Comparison of ENCODE assay signal across 10 cellular contexts in the genomic region with DNA sequence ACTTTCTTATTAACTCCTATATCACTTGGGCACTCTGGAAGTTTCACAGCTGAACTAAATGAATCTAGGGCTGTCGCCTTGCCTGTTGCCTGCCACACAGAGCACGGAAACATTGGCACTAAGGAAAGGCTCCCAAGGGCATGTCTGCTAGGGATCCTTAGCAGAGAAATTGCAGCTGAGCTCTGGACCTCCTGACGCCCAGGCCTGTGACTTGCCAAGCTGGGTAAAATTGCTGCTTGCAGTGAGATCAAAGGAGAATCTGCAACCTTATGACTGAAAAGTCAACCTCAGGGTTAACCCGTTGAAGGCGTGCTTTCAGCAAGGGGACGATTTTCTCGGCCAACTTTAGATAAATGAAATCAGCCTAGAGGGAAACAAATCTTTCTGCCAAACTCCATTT.
DNase-seq lines count a peak whose midpoint lies in the region; ATAC-seq and TF ChIP-seq lines count a peak whose summit lies in the region.
"Had no signal": no experiment of that assay in that cellular context is flagged by ENCODE, and none has a peak within 500 bp of the region (broad histone marks: within the 10 kb centered on the region; RNA-seq: fewer than 3 reads in every experiment).

No MANE protein-coding gene starts in this region.

- peaks cover 12% of the 10 kb centered on the region for H3K9me3 Mint-ChIP-seq in activated T-helper 2 cell treated with anti-CD3 and anti-CD28 coated beads, Interferon-gamma antibody, Interleukin-2, Interleukin-4, amounts not matched to agents 10 μg/mL and 5 μg/mL and 100 μg/mL, durations not matched to agents 14 hours and 24 hours and 36 hours
- H3K9me3 Mint-ChIP-seq in nephron: peaks cover 1% of the 10 kb centered on the region
- H3K9me3 Mint-ChIP-seq: natural killer cell had no signal

- no peak overlapping the region for H3K27ac Mint-ChIP-seq in activated T-helper 2 cell treated with anti-CD3 and anti-CD28 coated beads, Interferon-gamma antibody, Interleukin-2, Interleukin-4, amounts not matched to agents 10 μg/mL and 5 μg/mL and 100 μg/mL, durations not matched to agents 14 hours and 24 hours and 36 hours
- peak overlapping the region in 2 of 3 experiments; percentile 16 to 52 for H3K27ac Mint-ChIP-seq in nephron
- H3K27ac Mint-ChIP-seq: natural killer cell had no signal

- H3K4me3 ChIP-seq in left ventricle myocardium inferior (no peak overlapping the region), thyroid gland (replicated peaks in 1 of 3) (no peak overlapping the region)

- no peak overlapping the region for H3K4me3 Mint-ChIP-seq in activated T-helper 2 cell treated with anti-CD3 and anti-CD28 coated beads, Interferon-gamma antibody, Interleukin-2, Interleukin-4, amounts not matched to agents 10 μg/mL and 5 μg/mL and 100 μg/mL, durations not matched to agents 14 hours and 24 hours and 36 hours (ENCODE audit: low read depth)
- H3K4me3 Mint-ChIP-seq in nephron: no peak overlapping the region
- H3K4me3 Mint-ChIP-seq: natural killer cell had no signal

- H3K27me3 Mint-ChIP-seq in activated T-helper 2 cell treated with anti-CD3 and anti-CD28 coated beads, Interferon-gamma antibody, Interleukin-2, Interleukin-4, amounts not matched to agents 10 μg/mL and 5 μg/mL and 100 μg/mL, durations not matched to agents 14 hours and 24 hours and 36 hours (ENCODE audit: low read depth): no peaks in the 10 kb centered on the region
- peaks cover 4% of the 10 kb centered on the region for H3K27me3 Mint-ChIP-seq in nephron (ENCODE audit: low read depth)

- WGBS in thyroid gland, 2 donors: 25 to 29% methylated on average over 7 of the region's 7 CpGs

- no peaks in the 10 kb centered on the region for H3K36me3 Mint-ChIP-seq in activated T-helper 2 cell treated with anti-CD3 and anti-CD28 coated beads, Interferon-gamma antibody, Interleukin-2, Interleukin-4, amounts not matched to agents 10 μg/mL and 5 μg/mL and 100 μg/mL, durations not matched to agents 14 hours and 24 hours and 36 hours (ENCODE audit: low read depth)
- no peaks in the 10 kb centered on the region for H3K36me3 Mint-ChIP-seq in nephron (ENCODE audit: low read depth)
- H3K36me3 Mint-ChIP-seq: natural killer cell had no signal

- intact Hi-C loops in Right ventricle myocardium inferior (cut with DNase I) (no loop called here), left ventricle myocardium inferior (cut with micrococcal nuclease) (no loop called here), thyroid gland (cut with DNase I) (no loop called here)
- intact Hi-C loops in activated T-helper 2 cell treated with anti-CD3 and anti-CD28 coated beads, Interferon-gamma antibody, Interleukin-2, Interleukin-4, amounts not matched to agents 10 μg/mL and 5 μg/mL and 100 μg/mL, durations not matched to agents 14 hours and 24 hours and 36 hours (cut with micrococcal nuclease): no loop called here

- peaks cover 15% of the 10 kb centered on the region for H3K9me3 ChIP-seq in left ventricle myocardium inferior (replicated peaks)
- no peaks in the 10 kb centered on the region for H3K9me3 ChIP-seq in thyroid gland

- no peak for TF ChIP-seq POLR2A in thyroid gland (IDR thresholded peaks at IDR 0.05)

- peak; percentile 34 for ATAC-seq in Right ventricle myocardium inferior
- ATAC-seq in HG03565 (IDR thresholded peaks at IDR 0.05; ENCODE audit: unreplicated experiment): no peak
- ATAC-seq: natural killer cell had no signal

- H3K27me3 ChIP-seq in left ventricle myocardium inferior (ENCODE audit: low read depth): no peaks in the 10 kb centered on the region
- no peaks in the 10 kb centered on the region for H3K27me3 ChIP-seq in thyroid gland

- TF ChIP-seq CTCF in left ventricle myocardium inferior (IDR thresholded peaks at IDR 0.05; ENCODE audit: borderline replicate concordance): no peak
- TF ChIP-seq CTCF in nephron (IDR thresholded peaks at IDR 0.05; ENCODE audit: unreplicated experiment in 3 of 3): no peak
- no peak for TF ChIP-seq CTCF in thyroid gland (IDR thresholded peaks at IDR 0.05)

- peaks cover 6% of the 10 kb centered on the region for H3K4me1 Mint-ChIP-seq in activated T-helper 2 cell treated with anti-CD3 and anti-CD28 coated beads, Interferon-gamma antibody, Interleukin-2, Interleukin-4, amounts not matched to agents 10 μg/mL and 5 μg/mL and 100 μg/mL, durations not matched to agents 14 hours and 24 hours and 36 hours (ENCODE audit: low read depth)
- no peaks in the 10 kb centered on the region for H3K4me1 Mint-ChIP-seq in nephron

- H3K36me3 ChIP-seq in left ventricle myocardium inferior: no peaks in the 10 kb centered on the region
- no peaks in the 10 kb centered on the region for H3K36me3 ChIP-seq in thyroid gland

- H3K4me1 ChIP-seq in left ventricle myocardium inferior: peaks cover 15% of the 10 kb centered on the region
- peaks cover 11 to 34% of the 10 kb centered on the region in 2 donors for H3K4me1 ChIP-seq in thyroid gland

- DNase-seq in Right ventricle myocardium inferior (ENCODE audit: missing footprints) (no peak), left ventricle myocardium inferior (no peak), thyroid gland (peak; percentile 17 to 21), NCI-H146 (lab: John Stamatoyannopoulos, UW) (no peak), Ammon's horn (ENCODE audit: low spot score) (no peak)
- DNase-seq in activated T-helper 2 cell treated with anti-CD3 and anti-CD28 coated beads, Interferon-gamma antibody, Interleukin-2, Interleukin-4, amounts not matched to agents 10 μg/mL and 5 μg/mL and 100 μg/mL, durations not matched to agents 14 hours and 24 hours and 36 hours (ENCODE audit: low spot score): peak; percentile 22
- DNase-seq: natural killer cell, NCI-H187 had no signal

- H3K27ac ChIP-seq in left ventricle myocardium inferior (replicated peaks) (no peak overlapping the region), thyroid gland (peak overlapping the region in 2 of 3 donors; percentile 44 to 54)

Comparison
In these comparisons a context has a peak if more than half of its experiments do, and no peak if none do; other contexts are left out.
1. DNase-seq: peak in activated T-helper 2 cell treated with anti-CD3 and anti-CD28 coated beads, Interferon-gamma antibody, Interleukin-2, Interleukin-4, amounts not matched to agents 10 μg/mL and 5 μg/mL and 100 μg/mL, durations not matched to agents 14 hours and 24 hours and 36 hours (single experiment) and thyroid gland (2 of 2); none in Right ventricle myocardium inferior (single experiment), left ventricle myocardium inferior (single experiment), NCI-H146 (single experiment) and Ammon's horn (single experiment).